8 cellular contexts compared by ENCODE assay signal in genomic region chr14:24441904-24442239, GRCh38. TPM values are rescaled to one million over a fixed set of nuclear protein-coding genes. Genes with fewer than 3 reads are reported as not detected.
DNase-seq lines count a peak whose midpoint lies in the region; ATAC-seq and TF ChIP-seq lines count a peak whose summit lies in the region.

No MANE protein-coding gene starts in this region.

- peak overlapping the region; percentile 97 for H3K27ac ChIP-seq in BLaER1
- peak overlapping the region; percentile 98 for H3K27ac ChIP-seq in hepatocyte

- H3K4me3 ChIP-seq in BLaER1 (peak overlapping the region; percentile 79), hepatocyte (peak overlapping the region; percentile 22)

- intact Hi-C loops in activated CD4-positive, alpha-beta memory T cell treated with anti-CD3 and anti-CD28 coated beads for 36 hours (cut with micrococcal nuclease), result loop anchor here (1.0 to 2.0 kb wide), 8 partner anchors 11 to 328 kb away; partner anchors contain the start of genes CHMP4A, DCAF11, GMPR2 and IRF9

- H3K4me1 Mint-ChIP-seq in activated CD4-positive, alpha-beta memory T cell treated with anti-CD3 and anti-CD28 coated beads for 36 hours (ENCODE audit: low read depth), result peaks cover 49% of the 10 kb centered on the region
- peaks cover 61% of the 10 kb centered on the region for H3K4me1 Mint-ChIP-seq in stimulated activated memory B cell treated with anti-CD40 and anti-IgM and Interleukin-4, amounts not matched to agents 10 μg/mL and 1 μg/mL and 100 μg/mL, for 72 hours

- no peaks in the 10 kb centered on the region for H3K27me3 ChIP-seq in BLaER1
- no peaks in the 10 kb centered on the region for H3K27me3 ChIP-seq in hepatocyte

- H3K9me2 ChIP-seq in hepatocyte (replicated peaks; ENCODE audit: insufficient read depth), result no peaks in the 10 kb centered on the region

- peaks cover 35% of the 10 kb centered on the region for H3K36me3 Mint-ChIP-seq in activated CD4-positive, alpha-beta memory T cell treated with anti-CD3 and anti-CD28 coated beads for 36 hours
- H3K36me3 Mint-ChIP-seq in stimulated activated memory B cell treated with anti-CD40 and anti-IgM and Interleukin-4, amounts not matched to agents 10 μg/mL and 1 μg/mL and 100 μg/mL, for 72 hours, result peaks cover 37% of the 10 kb centered on the region

- peaks cover 72% of the 10 kb centered on the region for H3K4me1 ChIP-seq in BLaER1
- H3K4me1 ChIP-seq in hepatocyte (ENCODE audit: insufficient read depth), result peaks cover 7% of the 10 kb centered on the region

- peaks cover 18% of the 10 kb centered on the region for H3K79me2 ChIP-seq in hepatocyte

- POLR2A ChIA-PET in activated CD4-positive, alpha-beta memory T cell treated with anti-CD3 and anti-CD28 coated beads for 36 hours (lab: Charles Lee), result interaction anchor here (0.7 to 2.8 kb wide), 7 partner anchors 9 to 200 kb away, joined by 3 to 50 read pairs (median 6); partner anchors contain the start of genes ADCY4, CBLN3, DHRS1 and KHNYN

- H3K27me3 Mint-ChIP-seq in activated CD4-positive, alpha-beta memory T cell treated with anti-CD3 and anti-CD28 coated beads for 36 hours, result no peaks in the 10 kb centered on the region
- no peaks in the 10 kb centered on the region for H3K27me3 Mint-ChIP-seq in stimulated activated memory B cell treated with anti-CD40 and anti-IgM and Interleukin-4, amounts not matched to agents 10 μg/mL and 1 μg/mL and 100 μg/mL, for 72 hours

- no peaks in the 10 kb centered on the region; the same call in 1 of the 2 replicates for H4K20me1 ChIP-seq in BLaER1
- H4K20me1 ChIP-seq in hepatocyte (ENCODE audit: insufficient read depth, poor library complexity, severe bottlenecking), result peaks cover 2% of the 10 kb centered on the region

- no peaks in the 10 kb centered on the region for H3K9me3 Mint-ChIP-seq in activated CD4-positive, alpha-beta memory T cell treated with anti-CD3 and anti-CD28 coated beads for 36 hours
- H3K9me3 Mint-ChIP-seq in stimulated activated memory B cell treated with anti-CD40 and anti-IgM and Interleukin-4, amounts not matched to agents 10 μg/mL and 1 μg/mL and 100 μg/mL, for 72 hours, result no peaks in the 10 kb centered on the region

- H3K36me3 ChIP-seq in BLaER1 (peaks cover 43% of the 10 kb centered on the region), hepatocyte (replicated peaks; ENCODE audit: insufficient read depth, low read depth) (no peaks in the 10 kb centered on the region)

- H3K9ac ChIP-seq in BLaER1, result peak overlapping the region; percentile 91

- DNase-seq in HPDE6-E6E7 (ENCODE audit: extremely low spot score) (peak; percentile 57), hepatocyte (ENCODE audit: low spot score) (no peak), nucleus accumbens (lab: John Stamatoyannopoulos, UW) (no peak), KG1 (lab: John Stamatoyannopoulos, UW) (no peak)
- DNase-seq in activated CD4-positive, alpha-beta memory T cell treated with anti-CD3 and anti-CD28 coated beads for 36 hours, result no peak

- CTCF ChIA-PET in activated CD4-positive, alpha-beta memory T cell treated with anti-CD3 and anti-CD28 coated beads for 36 hours (lab: Charles Lee), result interaction anchor here (0.8 to 21.1 kb wide), 7 partner anchors 11 to 195 kb away, joined by 3 to 968 read pairs (median 7); partner anchors contain the start of genes ADCY4, CBLN3, KHNYN and LTB4R

- peak overlapping the region; percentile 95 for H3K4me2 ChIP-seq in BLaER1
- peak overlapping the region; percentile 77 for H3K4me2 ChIP-seq in hepatocyte

- WGBS in hepatocyte (ENCODE audit: low lambda C conversion rate, missing lambda C conversion rate), result 4% methylated on average over 11 of the region's 12 CpGs

- ATAC-seq in stimulated activated memory B cell treated with anti-CD40 and anti-IgM and Interleukin-4, amounts not matched to agents 10 μg/mL and 1 μg/mL and 100 μg/mL, for 72 hours, result no peak
- ATAC-seq in GM18873 (IDR thresholded peaks at IDR 0.05; ENCODE audit: low FRiP score, unreplicated experiment), result no peak

- peak overlapping the region; percentile 99 for H3K27ac Mint-ChIP-seq in activated CD4-positive, alpha-beta memory T cell treated with anti-CD3 and anti-CD28 coated beads for 36 hours
- H3K27ac Mint-ChIP-seq in stimulated activated memory B cell treated with anti-CD40 and anti-IgM and Interleukin-4, amounts not matched to agents 10 μg/mL and 1 μg/mL and 100 μg/mL, for 72 hours, result peak overlapping the region; percentile 98

- H2AFZ ChIP-seq in hepatocyte, result no peak overlapping the region

- TF ChIP-seq CTCF in hepatocyte (IDR thresholded peaks at IDR 0.05; ENCODE audit: poor library complexity), result no peak

- peak overlapping the region; percentile 95 for H3K4me3 Mint-ChIP-seq in activated CD4-positive, alpha-beta memory T cell treated with anti-CD3 and anti-CD28 coated beads for 36 hours
- peak overlapping the region; percentile 88 for H3K4me3 Mint-ChIP-seq in stimulated activated memory B cell treated with anti-CD40 and anti-IgM and Interleukin-4, amounts not matched to agents 10 μg/mL and 1 μg/mL and 100 μg/mL, for 72 hours

- H3K9me3 ChIP-seq in BLaER1 (peaks cover 22% of the 10 kb centered on the region), hepatocyte (ENCODE audit: low read depth) (no peaks in the 10 kb centered on the region)

RNA-seq across cellular contexts. Expression of gene SDR39U1, which starts 0.7 kb away (rescaled TPM):
- 10 to 100 TPM; 36.2 to 43.8 TPM for total RNA-seq in activated CD4-positive, alpha-beta memory T cell treated with anti-CD3 and anti-CD28 coated beads for 36 hours
- 24.4 and 34.1 TPM in 2 replicates for total RNA-seq in hepatocyte
- polyA plus RNA-seq in hepatocyte, result 99.7 and 102 TPM in 2 replicates

RNA-seq across cellular contexts. Expression of gene KHNYN, which starts 12.1 kb away (rescaled TPM):
- total RNA-seq in activated CD4-positive, alpha-beta memory T cell treated with anti-CD3 and anti-CD28 coated beads for 36 hours, result 10 to 100 TPM; 62.5 to 62.9 TPM
- 67.1 and 90.5 TPM in 2 replicates for total RNA-seq in hepatocyte
- polyA plus RNA-seq in hepatocyte, result 36.4 and 39.6 TPM in 2 replicates

RNA-seq across cellular contexts. Expression of gene CBLN3, which starts 12.4 kb away (rescaled TPM):
- total RNA-seq in activated CD4-positive, alpha-beta memory T cell treated with anti-CD3 and anti-CD28 coated beads for 36 hours, result 1 to 10 TPM; 8.6 to 9.3 TPM
- total RNA-seq in hepatocyte, result 2.2 and 2.8 TPM in 2 replicates
- polyA plus RNA-seq in hepatocyte, result 0.99 and 2.4 TPM in 2 replicates

RNA-seq across cellular contexts. Expression of gene NYNRIN, which starts 43.1 kb away (rescaled TPM):
- total RNA-seq in activated CD4-positive, alpha-beta memory T cell treated with anti-CD3 and anti-CD28 coated beads for 36 hours, result under 1 TPM; 0.02 to 0.22 TPM
- 41.7 and 56.5 TPM in 2 replicates for total RNA-seq in hepatocyte
- 34.4 and 34.5 TPM in 2 replicates for polyA plus RNA-seq in hepatocyte
